Comparison of ENCODE assay signal across 13 cellular contexts in genomic region chrX:72272868-72273267, GRCh38. TPM values are rescaled to one million over a fixed set of nuclear protein-coding genes. Genes with fewer than 3 reads are reported as not detected.
DNase-seq lines count a peak whose midpoint lies in the region; ATAC-seq and TF ChIP-seq lines count a peak whose summit lies in the region.
"Had no signal": no experiment of that assay in that cellular context is flagged by ENCODE, and none has a peak within 500 bp of the region (broad histone marks: within the 10 kb centered on the region; RNA-seq: fewer than 3 reads in every experiment).

No MANE protein-coding gene starts in this region.

- H3K9me3 Mint-ChIP-seq in Calu3 (ENCODE audit: low read depth, unreplicated experiment), result no peaks in the 10 kb centered on the region
- no peaks in the 10 kb centered on the region for H3K9me3 Mint-ChIP-seq in natural killer cell treated with Interleukin-12 subunit alpha and Interleukin-12 subunit beta and Interleukin-15 and Interleukin-18, amount 100 ng/mL, for 72 hours

- peaks cover 81% of the 10 kb centered on the region for H3K36me3 ChIP-seq in MG63

- no peak for TF ChIP-seq CTCF in Calu3 (IDR thresholded peaks at IDR 0.05; ENCODE audit: unreplicated experiment)

- H3K27me3 ChIP-seq in MG63, result no peaks in the 10 kb centered on the region
- H3K27me3 ChIP-seq: pancreas had no signal

- peaks cover 27% of the 10 kb centered on the region for H3K4me1 Mint-ChIP-seq in Calu3 (ENCODE audit: low read depth, unreplicated experiment)
- peaks cover 39 to 46% of the 10 kb centered on the region in 2 donors for H3K4me1 Mint-ChIP-seq in natural killer cell treated with Interleukin-12 subunit alpha and Interleukin-12 subunit beta and Interleukin-15 and Interleukin-18, amount 100 ng/mL, for 72 hours (ENCODE audit: low read depth in 2 of 2)

- peak overlapping the region; percentile 61 for H3K27ac Mint-ChIP-seq in Calu3 (ENCODE audit: unreplicated experiment)
- H3K27ac Mint-ChIP-seq in natural killer cell treated with Interleukin-12 subunit alpha and Interleukin-12 subunit beta and Interleukin-15 and Interleukin-18, amount 100 ng/mL, for 72 hours, result peak overlapping the region; percentile 61 to 85

- ATAC-seq in natural killer cell treated with Interleukin-12 subunit alpha and Interleukin-12 subunit beta and Interleukin-15 and Interleukin-18, amount 100 ng/mL, for 72 hours, result no peak
- ATAC-seq in HG03520 (IDR thresholded peaks at IDR 0.05; ENCODE audit: unreplicated experiment) (no peak), GM21423 (IDR thresholded peaks at IDR 0.05; ENCODE audit: unreplicated experiment) (no peak)
- ATAC-seq: left lobe of liver, pancreas had no signal

- H3K4me3 ChIP-seq in MG63, result no peak overlapping the region
- H3K4me3 ChIP-seq: pancreas had no signal

- peaks cover 83% of the 10 kb centered on the region for H3K36me3 Mint-ChIP-seq in Calu3 (ENCODE audit: insufficient read depth, unreplicated experiment)
- peaks cover 47% of the 10 kb centered on the region for H3K36me3 Mint-ChIP-seq in natural killer cell treated with Interleukin-12 subunit alpha and Interleukin-12 subunit beta and Interleukin-15 and Interleukin-18, amount 100 ng/mL, for 72 hours

- no peak for DNase-seq in Calu3
- peak; percentile 58 for DNase-seq in MG63
- DNase-seq in amniotic stem cell (lab: John Stamatoyannopoulos, UW), result peak; percentile 21
- DNase-seq in natural killer cell treated with Interleukin-12 subunit alpha and Interleukin-12 subunit beta and Interleukin-15 and Interleukin-18, amount 100 ng/mL, for 72 hours (ENCODE audit: low spot score), result no peak
- no peak for DNase-seq in putamen (ENCODE audit: low spot score)
- no peak for DNase-seq in NCI-H1694 treated with DMSO at 0.1 percent for 48 hours (lab: John Stamatoyannopoulos, UW)
- DNase-seq: activated CD8-positive, alpha-beta memory T cell treated with anti-CD3 and anti-CD28 coated beads for 24 hours; NCI-H510A treated with DMSO at 0.1 percent for 48 hours; pancreas; stimulated activated CD4-positive, alpha-beta T cell treated with anti-CD3 and anti-CD28 coated beads, Interleukin-4, amount 100 ng/mL, for 4 hours had no signal

- no TSS peak for BruUV-seq in Calu3 (replicated peaks; lab: Mats Ljungman, UMichigan)

- no peak overlapping the region for H3K4me3 Mint-ChIP-seq in Calu3 (ENCODE audit: low read depth, unreplicated experiment)
- H3K4me3 Mint-ChIP-seq in natural killer cell treated with Interleukin-12 subunit alpha and Interleukin-12 subunit beta and Interleukin-15 and Interleukin-18, amount 100 ng/mL, for 72 hours, result peak overlapping the region; percentile 60

- intact Hi-C loops in Calu3 (cut with micrococcal nuclease; ENCODE audit: unreplicated experiment), result no loop called here

- CTCF ChIA-PET in Calu3 (lab: Charles Lee), result no interaction called here

- H3K27me3 Mint-ChIP-seq in Calu3 (ENCODE audit: unreplicated experiment), result no peaks in the 10 kb centered on the region
- no peaks in the 10 kb centered on the region for H3K27me3 Mint-ChIP-seq in natural killer cell treated with Interleukin-12 subunit alpha and Interleukin-12 subunit beta and Interleukin-15 and Interleukin-18, amount 100 ng/mL, for 72 hours

- no peaks in the 10 kb centered on the region for H3K9me3 ChIP-seq in MG63
- H3K9me3 ChIP-seq: pancreas had no signal

RNA-seq across cellular contexts. Expression of gene RPS4X, which starts 4.2 kb away (rescaled TPM):
- 621 and 665 TPM in 2 replicates for total RNA-seq in Calu3 (2022)
- 967 and 1,437 TPM in 2 replicates for total RNA-seq in MG63 (2014; rRNA removed; shearing (Covaris generic); ENCODE audit: low replicate concordance)
- 100 to 1,000 TPM; 525 to 918 TPM for total RNA-seq in natural killer cell treated with Interleukin-12 subunit alpha and Interleukin-12 subunit beta and Interleukin-15 and Interleukin-18, amount 100 ng/mL, for 72 hours

RNA-seq across cellular contexts. Expression of gene CITED1, which starts 32.8 kb away (rescaled TPM):
- total RNA-seq in Calu3 (2022), result 0.78 TPM in 1 of 2 replicates, not detected in the other
- total RNA-seq in MG63 (2014; rRNA removed; shearing (Covaris generic); ENCODE audit: low replicate concordance), result 1.0 TPM in 1 of 2 replicates, not detected in the other
- total RNA-seq in natural killer cell treated with Interleukin-12 subunit alpha and Interleukin-12 subunit beta and Interleukin-15 and Interleukin-18, amount 100 ng/mL, for 72 hours, result under 1 TPM in 1 of 2 donors, not detected in 1; 0.38 TPM
- total RNA-seq: left lobe of liver had no signal

RNA-seq across cellular contexts. Expression of gene ERCC6L, which starts 34.0 kb away (rescaled TPM):
- total RNA-seq in Calu3 (2022), result 11.0 and 11.3 TPM in 2 replicates
- 4.3 and 6.2 TPM in 2 replicates for total RNA-seq in MG63 (2014; rRNA removed; shearing (Covaris generic); ENCODE audit: low replicate concordance)
- total RNA-seq in natural killer cell treated with Interleukin-12 subunit alpha and Interleukin-12 subunit beta and Interleukin-15 and Interleukin-18, amount 100 ng/mL, for 72 hours, result 10 to 100 TPM in 1 of 2 donors, 1 to 10 TPM in 1; 6.1 to 10.8 TPM

Comparison
In these comparisons a context has a peak if more than half of its experiments do, and no peak if none do; other contexts are left out.
1. DNase-seq: peak in MG63 (single experiment) and amniotic stem cell (single experiment); none in Calu3 (single experiment), natural killer cell treated with Interleukin-12 subunit alpha and Interleukin-12 subunit beta and Interleukin-15 and Interleukin-18, amount 100 ng/mL, for 72 hours (single experiment), putamen (single experiment) and NCI-H1694 treated with DMSO at 0.1 percent for 48 hours (single experiment).